In genomic region chr11:58125469-58125868, GRCh38 we compare ENCODE assay signal across 36 cellular contexts. TPM values are rescaled to one million over a fixed set of nuclear protein-coding genes. Genes with fewer than 3 reads are reported as not detected.
"Had no signal": no experiment of that assay in that cellular context is flagged by ENCODE, and none has a peak within 500 bp of the region (broad histone marks: within the 10 kb centered on the region; RNA-seq: fewer than 3 reads in every experiment).

TSS of gene OR9I1 (minus strand) at chr11:58125530. CDS start at chr11:58119444, 6,086 bp downstream.

- H3K36me3 ChIP-seq: adrenal gland, cardiac muscle cell, colonic mucosa, left lung, lower lobe of right lung, thoracic aorta had no signal

- DNase-seq: activated CD4-positive, alpha-beta T cell treated with anti-CD3 and anti-CD28 coated beads for 4 hours; activated CD4-positive, alpha-beta T cell treated with anti-CD3 and anti-CD28 coated beads, Interleukin-2, amount 50 U/mL, for 48 hours; activated CD8-positive, alpha-beta memory T cell treated with anti-CD3 and anti-CD28 coated beads for 24 hours; activated effector memory CD4-positive, alpha-beta T cell treated with anti-CD3 and anti-CD28 coated beads, Interleukin-2, amount 50 U/mL, for 16 hours; activated naive CD4-positive, alpha-beta T cell treated with anti-CD3 and anti-CD28 coated beads for 36 hours; activated naive CD8-positive, alpha-beta T cell treated with anti-CD3 and anti-CD28 coated beads for 36 hours; adrenal gland; aorta; cerebellar nuclear complex; colonic mucosa; effector memory CD8-positive, alpha-beta T cell; foreskin fibroblast; head of caudate nucleus; hypothalamus; kidney glomerular epithelial cell; left lung; lower lobe of right lung; mesenchymal stem cell; small intestine; stimulated activated CD4-positive, alpha-beta T cell treated with anti-CD3 and anti-CD28 coated beads, Interleukin-4, amount 100 ng/mL, for 24 hours; trophoblast cell had no signal

- H3K9me3 ChIP-seq: adrenal gland, colonic mucosa, left lung, lower lobe of right lung, thoracic aorta had no signal

- H3K9me3 Mint-ChIP-seq: activated naive CD4-positive, alpha-beta T cell treated with anti-CD3 and anti-CD28 coated beads for 36 hours; activated naive CD8-positive, alpha-beta T cell treated with anti-CD3 and anti-CD28 coated beads for 36 hours; brain; effector memory CD8-positive, alpha-beta T cell; natural killer cell treated with Interleukin-12 subunit alpha and Interleukin-12 subunit beta and Interleukin-15 and Interleukin-18, amount 100 ng/mL, for 72 hours; stimulated activated effector memory CD8-positive, alpha-beta T cell treated with anti-CD3 and anti-CD28 coated beads, Interleukin-12 subunit alpha, Interleukin-12 subunit beta, amount 100 ng/mL, for 72 hours; stimulated activated naive CD8-positive, alpha-beta T cell treated with anti-CD3 and anti-CD28 coated beads, Interleukin-15, Interleukin-2, amounts not matched to agents 100 ng/mL and 50 ng/mL, for 24 hours had no signal

- H3K27me3 ChIP-seq: adrenal gland, cardiac muscle cell, colonic mucosa, left lung had no signal

- H3K36me3 Mint-ChIP-seq: activated naive CD8-positive, alpha-beta T cell treated with anti-CD3 and anti-CD28 coated beads for 36 hours; brain; natural killer cell treated with Interleukin-12 subunit alpha and Interleukin-12 subunit beta and Interleukin-15 and Interleukin-18, amount 100 ng/mL, for 72 hours; stimulated activated effector memory CD8-positive, alpha-beta T cell treated with anti-CD3 and anti-CD28 coated beads, Interleukin-12 subunit alpha, Interleukin-12 subunit beta, amount 100 ng/mL, for 72 hours had no signal

- H3K4me3 Mint-ChIP-seq: activated naive CD4-positive, alpha-beta T cell treated with anti-CD3 and anti-CD28 coated beads for 36 hours; activated naive CD8-positive, alpha-beta T cell treated with anti-CD3 and anti-CD28 coated beads for 36 hours; brain; effector memory CD8-positive, alpha-beta T cell; natural killer cell treated with Interleukin-12 subunit alpha and Interleukin-12 subunit beta and Interleukin-15 and Interleukin-18, amount 100 ng/mL, for 72 hours; stimulated activated effector memory CD8-positive, alpha-beta T cell treated with anti-CD3 and anti-CD28 coated beads, Interleukin-12 subunit alpha, Interleukin-12 subunit beta, amount 100 ng/mL, for 72 hours; stimulated activated naive CD8-positive, alpha-beta T cell treated with anti-CD3 and anti-CD28 coated beads, Interleukin-15, Interleukin-2, amounts not matched to agents 100 ng/mL and 50 ng/mL, for 24 hours had no signal

- H3K27ac ChIP-seq: adrenal gland, cardiac muscle cell, colonic mucosa, left lung, lower lobe of right lung, thoracic aorta, VCaP had no signal

- H3K4me1 Mint-ChIP-seq: activated naive CD8-positive, alpha-beta T cell treated with anti-CD3 and anti-CD28 coated beads for 36 hours; brain; stimulated activated effector memory CD8-positive, alpha-beta T cell treated with anti-CD3 and anti-CD28 coated beads, Interleukin-12 subunit alpha, Interleukin-12 subunit beta, amount 100 ng/mL, for 72 hours had no signal

- H3K4me3 ChIP-seq: adrenal gland, cardiac muscle cell, colonic mucosa, left lung, lower lobe of right lung, thoracic aorta had no signal

- H3K27ac Mint-ChIP-seq: activated naive CD4-positive, alpha-beta T cell treated with anti-CD3 and anti-CD28 coated beads for 36 hours; activated naive CD8-positive, alpha-beta T cell treated with anti-CD3 and anti-CD28 coated beads for 36 hours; brain; effector memory CD8-positive, alpha-beta T cell; natural killer cell treated with Interleukin-12 subunit alpha and Interleukin-12 subunit beta and Interleukin-15 and Interleukin-18, amount 100 ng/mL, for 72 hours; stimulated activated effector memory CD8-positive, alpha-beta T cell treated with anti-CD3 and anti-CD28 coated beads, Interleukin-12 subunit alpha, Interleukin-12 subunit beta, amount 100 ng/mL, for 72 hours; stimulated activated naive CD8-positive, alpha-beta T cell treated with anti-CD3 and anti-CD28 coated beads, Interleukin-15, Interleukin-2, amounts not matched to agents 100 ng/mL and 50 ng/mL, for 24 hours had no signal

- H3K4me1 ChIP-seq: adrenal gland, colonic mucosa, left lung, lower lobe of right lung had no signal

RNA-seq across cellular contexts. Expression of gene OR9I1, which starts in this region (rescaled TPM):
- total RNA-seq: activated naive CD4-positive, alpha-beta T cell treated with anti-CD3 and anti-CD28 coated beads for 36 hours; activated naive CD8-positive, alpha-beta T cell treated with anti-CD3 and anti-CD28 coated beads for 36 hours; adrenal gland; aorta; cardiac muscle cell; colonic mucosa; endothelial cell of umbilical vein; esophagus mucosa; left lung; lower lobe of right lung; natural killer cell treated with Interleukin-12 subunit alpha and Interleukin-12 subunit beta and Interleukin-15 and Interleukin-18, amount 100 ng/mL, for 72 hours; osteoblast; posterior vena cava; renal cortical epithelial cell; sciatic nerve; subcutaneous adipose tissue; T-helper 2 cell treated with Interferon-gamma antibody and Interleukin-4, amounts not matched to agents 100 ng/mL and 5 ng/mL, for 36 hours; thoracic aorta had no signal
- polyA plus RNA-seq: adrenal gland, aorta, cardiac muscle cell, endothelial cell of umbilical vein, small intestine had no signal
